8 cellular contexts compared by ENCODE assay signal in genomic region chr16:21769282-21769681, GRCh38.
DNase-seq lines count a peak whose midpoint lies in the region; ATAC-seq, FAIRE-seq and TF ChIP-seq lines count a peak whose summit lies in the region.
"Not testable (repeated sequence)": the region's sequence is repeated elsewhere in the genome, so short reads cannot be mapped to it uniquely, and the experiment has no call there.

No MANE protein-coding gene starts in this region.

- not testable (repeated sequence) for H3K9me1 ChIP-seq in IMR-90 (ENCODE audit: insufficient read depth, low read length)

- H2BK120ac ChIP-seq in IMR-90 (ENCODE audit: low read depth, low read length): peak overlapping the region; percentile 73

- dilution Hi-C loops in IMR-90 (cut with HindIII; ENCODE audit: low sequenced_read_pairs, unreplicated experiment): not testable (repeated sequence)

- intact Hi-C loops in IMR-90 (cut with micrococcal nuclease): not testable (repeated sequence)

- not testable (repeated sequence) for TF ChIP-seq RAD21 in IMR-90 (IDR thresholded peaks at IDR 0.05; ENCODE audit: low read length)

- peak overlapping the region; percentile 44; the same call in 1 of the 2 replicates for H4K5ac ChIP-seq in IMR-90 (ENCODE audit: low read depth, low read length)

- not testable (repeated sequence) for H3K14ac ChIP-seq in IMR-90 (replicated peaks; ENCODE audit: low read depth, low read length)

- H3K23ac ChIP-seq in IMR-90 (ENCODE audit: low read depth, low read length): not testable (repeated sequence)

- TF ChIP-seq POLR2A in IMR-90 (IDR thresholded peaks at IDR 0.05; ENCODE audit: low read depth, low read length): not testable (repeated sequence)

- H3K27me3 ChIP-seq in IMR-90 (ENCODE audit: control insufficient read depth, insufficient read depth, low read length): not testable (repeated sequence)

- H2BK15ac ChIP-seq in IMR-90 (ENCODE audit: low read depth, low read length): not testable (repeated sequence)

- not testable (repeated sequence) for H2AK9ac ChIP-seq in IMR-90 (replicated peaks; ENCODE audit: low read depth, low read length, poor library complexity)

- H3K9ac ChIP-seq in IMR-90 (ENCODE audit: low read depth, low read length): not testable (repeated sequence)

- CTCF ChIA-PET in IMR-90 (lab: Yijun Ruan, JAX): not testable (repeated sequence)

- not testable (repeated sequence) for H2AK5ac ChIP-seq in IMR-90 (ENCODE audit: low read depth, low read length)

- not testable (repeated sequence) for H2BK5ac ChIP-seq in IMR-90 (ENCODE audit: low read depth, low read length, poor library complexity, severe bottlenecking)

- no CpG with 5 or more reads among the region's 2 CpGs for WGBS in IMR-90 (ENCODE audit: extremely low coverage in 2 of 2, insufficient read length in 1 of 2), 2 experiments

- peak overlapping the region; percentile 64; the same call in 1 of the 2 replicates for H2BK20ac ChIP-seq in IMR-90 (ENCODE audit: low read depth, low read length)

- POLR2A ChIA-PET in IMR-90 (lab: Charles Lee; ENCODE audit: unreplicated experiment): not testable (repeated sequence)

- in situ Hi-C loops in ACHN (cut with HindIII; ENCODE audit: low pct_ligation_motif_present, low pct_unique_long_range_greater_than_20kb, low sequenced_read_pairs); IMR-90 (cut with MboI; ENCODE audit: low sequenced_read_pairs): not testable (repeated sequence)

- not testable (repeated sequence) for H3K27ac ChIP-seq in IMR-90 (ENCODE audit: insufficient read depth, low read length)

- H3K36me3 ChIP-seq in IMR-90 (ENCODE audit: control insufficient read depth, insufficient read depth, low read length): not testable (repeated sequence)

- not testable (repeated sequence) for TF ChIP-seq CTCF in IMR-90 (conservative IDR thresholded peaks at IDR 0.05; ENCODE audit: low read depth, low read length)

- not testable (repeated sequence) for H4K20me1 ChIP-seq in IMR-90 (ENCODE audit: insufficient read depth, low read length)

- peak; percentile 96 for ATAC-seq in IMR-90 (ENCODE audit: low read depth)
- ATAC-seq in esophagus mucosa: peak; percentile 87

- H3K4ac ChIP-seq in IMR-90 (ENCODE audit: low read depth, low read length): 0 out of 2 replicates have a peak overlapping the region, but pooled peaks have one; percentile 34

- peak; percentile 83 for FAIRE-seq in RCC 7860 (lab: Jason Lieb, UNC)

- H3K79me1 ChIP-seq in IMR-90 (ENCODE audit: low read depth in 1 of 2, low read length in 2 of 2): not testable (repeated sequence)

- H3K4me1 ChIP-seq in IMR-90 (ENCODE audit: control insufficient read depth, insufficient read depth, low read length): not testable (repeated sequence)

- not testable (repeated sequence) for BruUV-seq in IMR-90 (replicated peaks; lab: Mats Ljungman, UMichigan)

- not testable (repeated sequence) for H3K9me3 ChIP-seq in IMR-90 (ENCODE audit: control insufficient read depth, insufficient read depth, low read length)

- H4K91ac ChIP-seq in IMR-90 (ENCODE audit: insufficient read depth, low read depth, low read length): not testable (repeated sequence)

- H3K56ac ChIP-seq in IMR-90 (ENCODE audit: extremely low read depth, insufficient read depth, low read length): not testable (repeated sequence)

- peak overlapping the region; percentile 33; the same call in 1 of the 2 replicates for H3K4me2 ChIP-seq in IMR-90 (ENCODE audit: low read depth, low read length)

- not testable (repeated sequence) for H2AFZ ChIP-seq in IMR-90 (replicated peaks; ENCODE audit: low read length, poor library complexity)

- not testable (repeated sequence) for H4K8ac ChIP-seq in IMR-90 (ENCODE audit: low read depth in 2 of 2, low read length in 2 of 2)

- DNase-seq in ACHN (peak; percentile 76), ELF-1 (ENCODE audit: low read depth, low spot score) (peak; percentile 18), IMR-90 (peak; percentile 89), RCC 7860 (ENCODE audit: low spot score) (peak; percentile 79), astrocyte of the hippocampus (ENCODE audit: low read depth, low spot score) (peak; percentile 32), islet precursor cell (peak; percentile 41), non-pigmented ciliary epithelial cell (ENCODE audit: low read depth) (peak; percentile 19)

- not testable (repeated sequence) for H3K4me3 ChIP-seq in IMR-90 (ENCODE audit: insufficient read depth, low read depth, low read length)

- H3K18ac ChIP-seq in IMR-90 (ENCODE audit: low read depth, low read length): not testable (repeated sequence)

TF ChIP-seq in IMR-90, 13 proteins besides CTCF, POLR2A, EP300 and RAD21:
- 0 out of 2 replicates have a peak, but pooled peaks have one; percentile 31 for TF ChIP-seq FOS (IDR thresholded peaks at IDR 0.05; ENCODE audit: low read depth, low read length)
- peak; percentile 85 for TF ChIP-seq NFE2L2 (IDR thresholded peaks at IDR 0.05; ENCODE audit: low read depth, low read length)
- peak; percentile 48; the same call in 1 of the 2 replicates for TF ChIP-seq MAFK (IDR thresholded peaks at IDR 0.05; ENCODE audit: low read depth, low read length)

Comparison
In these comparisons a context has a peak if more than half of its experiments do, and no peak if none do; other contexts are left out.
1. DNase-seq: peak in every context shown above with its lines; median percentile 89 in IMR-90; 79 in RCC 7860; 76 in ACHN; 41 in islet precursor cell; 32 in astrocyte of the hippocampus; 19 in non-pigmented ciliary epithelial cell; 18 in ELF-1.